In genomic region chr15:100172356-100173024, GRCh38 we compare ENCODE assay signal across 21 cellular contexts.
DNase-seq lines count a peak whose midpoint lies in the region; ATAC-seq and TF ChIP-seq lines count a peak whose summit lies in the region.
"Had no signal": no experiment of that assay in that cellular context is flagged by ENCODE, and none has a peak within 500 bp of the region (broad histone marks: within the 10 kb centered on the region; RNA-seq: fewer than 3 reads in every experiment).

No MANE protein-coding gene starts in this region.

- 91 to 97% methylated on average over 5 to 7 of the region's 7 CpGs for WGBS in gastroesophageal sphincter (ENCODE audit: low coverage in 1 of 2), 2 donors

- no peak for TF ChIP-seq CTCF in HCT116 (IDR thresholded peaks at IDR 0.05 in 2 of 3, conservative IDR thresholded peaks at IDR 0.05 in 1 of 3; ENCODE audit: borderline replicate concordance in 1 of 3, insufficient read depth in 1 of 3, low read depth in 2 of 3, low read length in 2 of 3)
- TF ChIP-seq CTCF in RWPE2 (IDR thresholded peaks at IDR 0.05; ENCODE audit: poor library complexity, severe bottlenecking) = no peak
- TF ChIP-seq CTCF in gastroesophageal sphincter (IDR thresholded peaks at IDR 0.05) = no peak
- no peak for TF ChIP-seq CTCF in type B pancreatic cell (conservative IDR thresholded peaks at IDR 0.05)

- H3K36me3 Mint-ChIP-seq in type B pancreatic cell = peaks cover 8% of the 10 kb centered on the region

- CTCF ChIA-PET in HCT116 (lab: Charles Lee) = no interaction called here

- H3K36me3 ChIP-seq in HCT116 (ENCODE audit: control insufficient read depth in 1 of 2, insufficient read depth in 2 of 2, low read length in 2 of 2) (no peaks in the 10 kb centered on the region), RWPE2 (ENCODE audit: low read depth) (no peaks in the 10 kb centered on the region), gastroesophageal sphincter (no peaks in the 10 kb centered on the region)
- H3K36me3 ChIP-seq: SJSA1 had no signal

- H3K4me1 Mint-ChIP-seq in type B pancreatic cell (ENCODE audit: unreplicated experiment) = no peaks in the 10 kb centered on the region
- H3K4me1 Mint-ChIP-seq: CD4-positive, CD25-positive, alpha-beta regulatory T cell; IgD-negative memory B cell had no signal

- H3K27me3 ChIP-seq in HCT116 (ENCODE audit: insufficient read depth, low read length) (no peaks in the 10 kb centered on the region), RWPE2 (ENCODE audit: insufficient read depth, poor library complexity, severe bottlenecking) (no peaks in the 10 kb centered on the region), gastroesophageal sphincter (no peaks in the 10 kb centered on the region)

- H3K4me1 ChIP-seq in HCT116 (ENCODE audit: control insufficient read depth in 1 of 2, insufficient read depth in 2 of 2, low read length in 2 of 2) (no peaks in the 10 kb centered on the region), RWPE2 (ENCODE audit: insufficient read depth, poor library complexity, severe bottlenecking) (no peaks in the 10 kb centered on the region), gastroesophageal sphincter (peaks cover 14 to 80% (median 30%) of the 10 kb centered on the region in 3 donors)
- H3K4me1 ChIP-seq: SJSA1 had no signal

- no peak for TF ChIP-seq RAD21 in HCT116 (IDR thresholded peaks at IDR 0.05; ENCODE audit: low read depth)

- no peak overlapping the region for H3K27ac Mint-ChIP-seq in type B pancreatic cell
- H3K27ac Mint-ChIP-seq: CD4-positive, CD25-positive, alpha-beta regulatory T cell; IgD-negative memory B cell had no signal

- no peak for TF ChIP-seq EP300 in gastroesophageal sphincter (IDR thresholded peaks at IDR 0.05)

- H3K9me3 Mint-ChIP-seq in type B pancreatic cell = peaks cover 8% of the 10 kb centered on the region

- H3K27ac ChIP-seq in HCT116 (ENCODE audit: low read depth, low read length) (no peak overlapping the region), RWPE2 (ENCODE audit: poor library complexity, severe bottlenecking) (no peak overlapping the region), gastroesophageal sphincter (peak overlapping the region; percentile 0 to 97 (median 84))
- H3K27ac ChIP-seq: SJSA1 had no signal

- POLR2A ChIA-PET in HCT116 (lab: Charles Lee) = no interaction called here

- H3K4me3 ChIP-seq in HCT116 (replicated peaks in 1 of 2; ENCODE audit: low read depth in 1 of 2, low read length in 2 of 2) (no peak overlapping the region), RWPE2 (ENCODE audit: severe bottlenecking) (no peak overlapping the region), gastroesophageal sphincter (no peak overlapping the region)
- H3K4me3 ChIP-seq: SJSA1 had no signal

- ATAC-seq in HCT116 (no peak), RWPE2 (ENCODE audit: low read depth) (no peak), gastroesophageal sphincter (no peak), GM19035 (IDR thresholded peaks at IDR 0.05; ENCODE audit: unreplicated experiment) (no peak)
- ATAC-seq: Right ventricle myocardium inferior had no signal

- no TSS peak for BruUV-seq in HCT116 (replicated peaks; lab: Mats Ljungman, UMichigan)

- H3K4me3 Mint-ChIP-seq in type B pancreatic cell = no peak overlapping the region
- H3K4me3 Mint-ChIP-seq: CD4-positive, CD25-positive, alpha-beta regulatory T cell; IgD-negative memory B cell had no signal

- DNase-seq in HCT116 (ENCODE audit: low read depth, low spot score) (no peak), RWPE2 (ENCODE audit: low spot score) (peak; percentile 18), type B pancreatic cell (ENCODE audit: extremely low spot score, unreplicated experiment) (peak; percentile 15), NCI-H2171 treated with DMSO at 0.1 percent for 48 hours (lab: John Stamatoyannopoulos, UW) (no peak), iPS-NIHi7 (ENCODE audit: extremely low spot score) (no peak)
- DNase-seq: CD4-positive, CD25-positive, alpha-beta regulatory T cell; DMS79 treated with DMSO at 0.1 percent for 48 hours; GOT3; HCEC 1CT; Karpas-422; MV-4-11; NCI-H1105 treated with DMSO at 0.1 percent for 48 hours; NCI-H2029 treated with DMSO at 0.1 percent for 48 hours; NCI-H345; NCI-H524; NCI-H774 had no signal

- TF ChIP-seq POLR2A in HCT116 (IDR thresholded peaks at IDR 0.05; ENCODE audit: borderline replicate concordance, extremely low read depth, insufficient read depth, insufficient read length) (no peak), gastroesophageal sphincter (IDR thresholded peaks at IDR 0.05) (no peak)

- H3K27me3 Mint-ChIP-seq in type B pancreatic cell = no peaks in the 10 kb centered on the region
- H3K27me3 Mint-ChIP-seq: CD4-positive, CD25-positive, alpha-beta regulatory T cell had no signal

- H4K20me1 ChIP-seq in HCT116 (ENCODE audit: insufficient read depth) = no peaks in the 10 kb centered on the region

- H3K9me3 ChIP-seq in HCT116 (ENCODE audit: control insufficient read depth in 1 of 2, insufficient read depth in 1 of 2, low read depth in 1 of 2, low read length in 2 of 2) (peaks cover 7 to 10% of the 10 kb centered on the region in 2 experiments; a peak in 3 of 4 replicates), RWPE2 (ENCODE audit: severe bottlenecking) (peaks cover 16% of the 10 kb centered on the region), gastroesophageal sphincter (peaks cover 0 to 26% (median 0%) of the 10 kb centered on the region in 3 donors)

- intact Hi-C loops in HCT116 (cut with micrococcal nuclease) = no loop called here

- RAD21 ChIA-PET in HCT116 (lab: Charles Lee; ENCODE audit: low non-redundant PET in 1 of 2, low total read pairs in 2 of 2, uncharacterized antibody in 2 of 2, unreplicated experiment in 2 of 2) = no interaction called here

- H3K79me2 ChIP-seq in HCT116 (ENCODE audit: insufficient read depth, low read length) = no peaks in the 10 kb centered on the region

- H3K9ac ChIP-seq in HCT116 (ENCODE audit: low read length) = no peak overlapping the region

- H3K9me2 ChIP-seq in HCT116 (ENCODE audit: insufficient read depth) = no peaks in the 10 kb centered on the region

- H3K4me2 ChIP-seq in HCT116 (ENCODE audit: low read length) = no peak overlapping the region

- H2AFZ ChIP-seq in HCT116 (ENCODE audit: low read depth, low read length, poor library complexity, severe bottlenecking) = no peak overlapping the region

TF ChIP-seq in HCT116, 20 proteins besides CTCF, POLR2A, EP300 and RAD21:
- TF ChIP-seq CBX3 (IDR thresholded peaks at IDR 0.05; ENCODE audit: low read depth) (peak; percentile 70; the same call in 1 of the 2 replicates), ZBTB33 (IDR thresholded peaks at IDR 0.05; ENCODE audit: extremely low read depth, insufficient replicate concordance, low read length) (no peak)

Comparison
In these comparisons a context has a peak if more than half of its experiments do, and no peak if none do; other contexts are left out.
1. DNase-seq: peak in RWPE2 (single experiment) and type B pancreatic cell (single experiment); none in HCT116 (single experiment), NCI-H2171 treated with DMSO at 0.1 percent for 48 hours (single experiment) and iPS-NIHi7 (single experiment).
2. H3K27ac ChIP-seq: peak in gastroesophageal sphincter (4 of 4); none in HCT116 (single experiment) and RWPE2 (single experiment).